Comparison of ENCODE assay signal across 2 cellular contexts in genomic region chr3:188303286-188303799, GRCh38.
TF ChIP-seq lines count a peak whose summit lies in the region.

No MANE protein-coding gene starts in this region.

TF ChIP-seq in H1, 55 proteins besides CTCF, POLR2A, EP300 and RAD21 (continued from another document):
- TF ChIP-seq ATF3 (IDR thresholded peaks at IDR 0.05; ENCODE audit: insufficient read depth, low read depth, low read length) (no peak), SIX5 (IDR thresholded peaks at IDR 0.05; ENCODE audit: low read depth, low read length) (no peak), TAF7 (optimal IDR thresholded peaks at IDR 0.05; ENCODE audit: borderline replicate concordance, low read depth, low read length) (no peak), MAFK (IDR thresholded peaks at IDR 0.05; ENCODE audit: low read depth, low read length) (no peak), PHF8 (conservative IDR thresholded peaks at IDR 0.05; ENCODE audit: low read depth, low read length) (no peak), BACH1 (IDR thresholded peaks at IDR 0.05; ENCODE audit: low read length) (no peak), SP1 (IDR thresholded peaks at IDR 0.05; ENCODE audit: low read depth, low read length) (no peak), USF2 (IDR thresholded peaks at IDR 0.05; ENCODE audit: low read length) (no peak), SP2 (IDR thresholded peaks at IDR 0.05; ENCODE audit: low read length) (no peak), ATF2 (IDR thresholded peaks at IDR 0.05; ENCODE audit: low read length) (no peak)

TF ChIP-seq in liver, 16 proteins besides CTCF, POLR2A, EP300 and RAD21 (continued from another document):
- TF ChIP-seq ZBTB33 (IDR thresholded peaks at IDR 0.05), result no peak
